ENCODE assay signal across 23 cellular contexts in the genomic region with DNA sequence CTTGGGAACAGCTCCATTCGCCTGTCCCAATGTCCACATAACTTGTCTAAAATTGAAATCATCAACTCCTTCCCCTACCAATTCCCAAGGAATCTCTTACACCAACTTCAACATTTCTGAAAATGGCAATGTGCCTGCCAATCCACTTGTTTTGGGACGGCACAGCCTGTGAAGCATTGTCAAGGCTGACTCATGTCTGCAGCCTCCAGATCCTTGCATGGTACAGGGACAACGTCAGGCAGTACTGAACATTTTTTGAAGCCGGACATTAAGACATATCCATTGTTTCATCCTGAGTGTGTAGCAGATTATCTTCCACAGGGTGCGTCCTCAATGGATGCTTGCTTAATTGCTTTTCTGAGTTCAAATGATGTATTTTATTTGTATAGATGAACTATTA.
DNase-seq lines count a peak whose midpoint lies in the region; ATAC-seq, FAIRE-seq and TF ChIP-seq lines count a peak whose summit lies in the region.
"Had no signal": no experiment of that assay in that cellular context is flagged by ENCODE, and none has a peak within 500 bp of the region (broad histone marks: within the 10 kb centered on the region; RNA-seq: fewer than 3 reads in every experiment).

No MANE protein-coding gene starts in this region.

- no peak overlapping the region for H3K27ac Mint-ChIP-seq in astrocyte (ENCODE audit: unreplicated experiment)
- no peak overlapping the region for H3K27ac Mint-ChIP-seq in stimulated activated memory B cell treated with anti-CD40 and anti-IgM and Interleukin-4, amounts not matched to agents 10 μg/mL and 1 μg/mL and 100 μg/mL, for 72 hours
- H3K27ac Mint-ChIP-seq in glutamatergic neuron (ENCODE audit: unreplicated experiment) = no peak overlapping the region
- H3K27ac Mint-ChIP-seq: CD14-positive monocyte; CD4-positive, alpha-beta T cell; CD8-positive, alpha-beta memory T cell; HFFc6 had no signal

- H3K27me3 Mint-ChIP-seq in astrocyte (ENCODE audit: low read depth, unreplicated experiment) (no peaks in the 10 kb centered on the region), glutamatergic neuron (ENCODE audit: unreplicated experiment) (no peaks in the 10 kb centered on the region)
- no peaks in the 10 kb centered on the region for H3K27me3 Mint-ChIP-seq in stimulated activated memory B cell treated with anti-CD40 and anti-IgM and Interleukin-4, amounts not matched to agents 10 μg/mL and 1 μg/mL and 100 μg/mL, for 72 hours
- H3K27me3 Mint-ChIP-seq: CD4-positive, alpha-beta T cell; CD8-positive, alpha-beta memory T cell had no signal

- no peak overlapping the region for H3K4me2 ChIP-seq in astrocyte (ENCODE audit: low read length)
- H3K4me2 ChIP-seq: BLaER1 treated with 17β-estradiol and CSF1 and Interleukin-3, amounts not matched to agents 10 nM and 100 nM had no signal

- no peaks in the 10 kb centered on the region for H3K36me3 ChIP-seq in astrocyte (ENCODE audit: insufficient read depth, low read length)
- H3K36me3 ChIP-seq: BE2C; BLaER1 treated with 17β-estradiol and CSF1 and Interleukin-3, amounts not matched to agents 10 nM and 100 nM; HAP-1 had no signal

- no peaks in the 10 kb centered on the region for H4K20me1 ChIP-seq in astrocyte (ENCODE audit: insufficient read depth, low read length)
- H4K20me1 ChIP-seq: BLaER1 treated with 17β-estradiol and CSF1 and Interleukin-3, amounts not matched to agents 10 nM and 100 nM had no signal

- no peaks in the 10 kb centered on the region for H3K36me3 Mint-ChIP-seq in astrocyte (ENCODE audit: low read depth, unreplicated experiment)
- no peaks in the 10 kb centered on the region for H3K36me3 Mint-ChIP-seq in stimulated activated memory B cell treated with anti-CD40 and anti-IgM and Interleukin-4, amounts not matched to agents 10 μg/mL and 1 μg/mL and 100 μg/mL, for 72 hours
- no peaks in the 10 kb centered on the region for H3K36me3 Mint-ChIP-seq in glutamatergic neuron (ENCODE audit: unreplicated experiment)
- H3K36me3 Mint-ChIP-seq: CD14-positive monocyte had no signal

- H3K4me1 Mint-ChIP-seq in astrocyte (ENCODE audit: low read depth, unreplicated experiment) (no peaks in the 10 kb centered on the region), glutamatergic neuron (ENCODE audit: low read depth, unreplicated experiment) (no peaks in the 10 kb centered on the region)
- H3K4me1 Mint-ChIP-seq in stimulated activated memory B cell treated with anti-CD40 and anti-IgM and Interleukin-4, amounts not matched to agents 10 μg/mL and 1 μg/mL and 100 μg/mL, for 72 hours = no peaks in the 10 kb centered on the region
- H3K4me1 Mint-ChIP-seq: CD14-positive monocyte; CD8-positive, alpha-beta memory T cell had no signal

- H3K9me3 Mint-ChIP-seq in astrocyte (ENCODE audit: unreplicated experiment) = no peaks in the 10 kb centered on the region
- H3K9me3 Mint-ChIP-seq in stimulated activated memory B cell treated with anti-CD40 and anti-IgM and Interleukin-4, amounts not matched to agents 10 μg/mL and 1 μg/mL and 100 μg/mL, for 72 hours = peaks cover 7% of the 10 kb centered on the region
- no peaks in the 10 kb centered on the region for H3K9me3 Mint-ChIP-seq in glutamatergic neuron (ENCODE audit: unreplicated experiment)

- no peaks in the 10 kb centered on the region for H3K27me3 ChIP-seq in astrocyte (ENCODE audit: insufficient read depth, low read length)
- H3K27me3 ChIP-seq: BE2C; BLaER1 treated with 17β-estradiol and CSF1 and Interleukin-3, amounts not matched to agents 10 nM and 100 nM had no signal

- FAIRE-seq in astrocyte (lab: Jason Lieb, UNC) = no peak
- FAIRE-seq: D721Med, GM12892, H54 had no signal

- H3K9me3 ChIP-seq in astrocyte (ENCODE audit: insufficient read depth, low read depth, low read length) = no peaks in the 10 kb centered on the region
- H3K9me3 ChIP-seq: BE2C, HAP-1 had no signal

- no peaks in the 10 kb centered on the region for H3K4me1 ChIP-seq in astrocyte (ENCODE audit: insufficient read depth, low read length)
- H3K4me1 ChIP-seq: BE2C; BLaER1 treated with 17β-estradiol and CSF1 and Interleukin-3, amounts not matched to agents 10 nM and 100 nM; HAP-1 had no signal

- H3K27ac ChIP-seq in astrocyte (ENCODE audit: low read depth, low read length) = no peak overlapping the region
- H3K27ac ChIP-seq: BLaER1 treated with 17β-estradiol and CSF1 and Interleukin-3, amounts not matched to agents 10 nM and 100 nM had no signal

- H2AFZ ChIP-seq in astrocyte (ENCODE audit: low read depth, low read length) = no peak overlapping the region

- H3K79me2 ChIP-seq in astrocyte (ENCODE audit: insufficient read depth, low read length) = no peaks in the 10 kb centered on the region

- ATAC-seq in HG03159 (IDR thresholded peaks at IDR 0.05; ENCODE audit: unreplicated experiment) = no peak
- ATAC-seq in stimulated activated memory B cell treated with anti-CD40 and anti-IgM and Interleukin-4, amounts not matched to agents 10 μg/mL and 1 μg/mL and 100 μg/mL, for 72 hours = no peak

- no peak overlapping the region for H3K4me3 Mint-ChIP-seq in astrocyte (ENCODE audit: unreplicated experiment)
- H3K4me3 Mint-ChIP-seq in stimulated activated memory B cell treated with anti-CD40 and anti-IgM and Interleukin-4, amounts not matched to agents 10 μg/mL and 1 μg/mL and 100 μg/mL, for 72 hours = no peak overlapping the region
- H3K4me3 Mint-ChIP-seq in glutamatergic neuron (ENCODE audit: unreplicated experiment) = no peak overlapping the region
- H3K4me3 Mint-ChIP-seq: CD14-positive monocyte; CD4-positive, alpha-beta T cell; CD8-positive, alpha-beta memory T cell; HFFc6 had no signal

- no peak overlapping the region for H3K4me3 ChIP-seq in AG10803 (ENCODE audit: low read length)
- H3K4me3 ChIP-seq in astrocyte (ENCODE audit: insufficient read depth, low read depth, low read length) = no peak overlapping the region
- H3K4me3 ChIP-seq: BLaER1 treated with 17β-estradiol and CSF1 and Interleukin-3, amounts not matched to agents 10 nM and 100 nM; HAP-1 had no signal

- no peak overlapping the region for H3K9ac ChIP-seq in astrocyte (ENCODE audit: low read length)
- H3K9ac ChIP-seq: BLaER1 treated with 17β-estradiol and CSF1 and Interleukin-3, amounts not matched to agents 10 nM and 100 nM had no signal

- TF ChIP-seq CTCF in AG10803 (conservative IDR thresholded peaks at IDR 0.05; ENCODE audit: low read length) = no peak
- no peak for TF ChIP-seq CTCF in astrocyte (IDR thresholded peaks at IDR 0.05; ENCODE audit: insufficient read depth, low read depth, low read length)
- TF ChIP-seq CTCF in glutamatergic neuron (IDR thresholded peaks at IDR 0.05; ENCODE audit: partially characterized antibody, unreplicated experiment) = no peak

- DNase-seq in AG08395 (ENCODE audit: low spot score) (peak; percentile 22), AG10803 (ENCODE audit: low read depth) (peak; percentile 25), HT1080 (ENCODE audit: low read depth) (peak; percentile 37), astrocyte (ENCODE audit: low read depth) (peak; percentile 3), glutamatergic neuron (no peak)
- DNase-seq in NK-92 treated with Interleukin-12 subunit alpha and Interleukin-12 subunit beta, amount 100 ng/mL, for 24 hours (lab: John Stamatoyannopoulos, UW) = no peak
- DNase-seq: AML-193; BE2C; CD4-positive, alpha-beta T cell; CD8-positive, alpha-beta memory T cell; DMS 273 treated with DMSO at 0.1 percent for 48 hours; DMS79; GF-D8; GOT3; HFFc6 had no signal

Comparison
In these comparisons a context has a peak if more than half of its experiments do, and no peak if none do; other contexts are left out.
1. DNase-seq: peak in AG08395 (single experiment), AG10803 (single experiment), HT1080 (single experiment) and astrocyte (single experiment); none in NK-92 treated with Interleukin-12 subunit alpha and Interleukin-12 subunit beta, amount 100 ng/mL, for 24 hours (single experiment) and glutamatergic neuron (single experiment).